Comparison of ENCODE assay signal across 17 cellular contexts in the genomic region with DNA sequence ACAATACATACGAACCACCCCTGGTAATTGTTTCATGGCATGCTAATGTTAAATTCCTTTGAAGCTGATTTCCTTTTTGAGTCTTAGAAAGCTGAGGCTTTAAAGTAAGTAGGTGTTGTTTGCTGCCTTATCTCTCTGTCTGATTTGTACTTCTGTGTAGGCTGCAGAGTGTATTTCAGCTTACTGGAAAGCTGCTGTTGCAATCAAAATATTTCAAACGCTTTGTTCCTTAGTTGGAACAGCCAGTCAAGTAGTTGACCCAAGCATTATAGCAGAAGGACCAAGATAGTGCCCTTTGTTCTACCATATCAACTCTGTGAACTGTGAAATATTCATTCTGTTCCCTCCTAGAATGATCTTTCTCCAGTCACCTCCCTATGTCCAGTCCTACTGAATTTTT. TPM values are rescaled to one million over a fixed set of nuclear protein-coding genes. Genes with fewer than 3 reads are reported as not detected.
A peak's percentile ranks its signal among the peaks of the same experiment; 100 is the strongest.
DNase-seq lines count a peak whose midpoint lies in the region; ATAC-seq, FAIRE-seq and TF ChIP-seq lines count a peak whose summit lies in the region.
"Had no signal": no experiment of that assay in that cellular context is flagged by ENCODE, and none has a peak within 500 bp of the region (broad histone marks: within the 10 kb centered on the region; RNA-seq: fewer than 3 reads in every experiment).

No MANE protein-coding gene starts in this region.

- no peaks in the 10 kb centered on the region for H4K20me1 ChIP-seq in KMS-11 (ENCODE audit: insufficient read depth)

- 7 to 22% (median 16%) methylated on average over 2 of the region's 2 CpGs for WGBS in small intestine, 3 donors

- TF ChIP-seq CTCF in KMS-11 (conservative IDR thresholded peaks at IDR 0.05; ENCODE audit: low read depth, low read length) (no peak), chondrocyte (IDR thresholded peaks at IDR 0.05) (no peak)

- CTCF ChIA-PET in naive thymus-derived CD4-positive, alpha-beta T cell (lab: Charles Lee): no interaction called here

- peaks cover 19% of the 10 kb centered on the region for H3K27me3 Mint-ChIP-seq in chondrocyte (ENCODE audit: low read depth)
- peaks cover 71% of the 10 kb centered on the region for H3K27me3 Mint-ChIP-seq in stimulated activated memory B cell treated with anti-CD40 and anti-IgM and Interleukin-4, amounts not matched to agents 10 μg/mL and 1 μg/mL and 100 μg/mL, for 72 hours
- H3K27me3 Mint-ChIP-seq in naive thymus-derived CD4-positive, alpha-beta T cell: peaks cover 26 to 63% (median 56%) of the 10 kb centered on the region in 5 donors

- H3K4me3 ChIP-seq in KMS-11 (IDR thresholded peaks at IDR 0.05; ENCODE audit: insufficient read depth, low read depth, low read length) (no peak overlapping the region), small intestine (ENCODE audit: low read depth in 1 of 2, low read length in 2 of 2) (no peak overlapping the region)
- H3K4me3 ChIP-seq in naive thymus-derived CD4-positive, alpha-beta T cell (ENCODE audit: low read length): no peak overlapping the region
- H3K4me3 ChIP-seq: GM23248, lower lobe of right lung, psoas muscle had no signal

- peaks cover 43% of the 10 kb centered on the region for H3K4me1 Mint-ChIP-seq in chondrocyte (ENCODE audit: low read depth)
- H3K4me1 Mint-ChIP-seq in stimulated activated memory B cell treated with anti-CD40 and anti-IgM and Interleukin-4, amounts not matched to agents 10 μg/mL and 1 μg/mL and 100 μg/mL, for 72 hours: peaks cover 17% of the 10 kb centered on the region
- peaks cover 8 to 38% (median 28%) of the 10 kb centered on the region in 7 donors for H3K4me1 Mint-ChIP-seq in naive thymus-derived CD4-positive, alpha-beta T cell

- H3K9me3 Mint-ChIP-seq in chondrocyte (ENCODE audit: low read depth): no peaks in the 10 kb centered on the region
- no peaks in the 10 kb centered on the region for H3K9me3 Mint-ChIP-seq in stimulated activated memory B cell treated with anti-CD40 and anti-IgM and Interleukin-4, amounts not matched to agents 10 μg/mL and 1 μg/mL and 100 μg/mL, for 72 hours
- peaks cover 0 to 1% (median 0%) of the 10 kb centered on the region in 11 donors for H3K9me3 Mint-ChIP-seq in naive thymus-derived CD4-positive, alpha-beta T cell
- H3K9me3 Mint-ChIP-seq: activated T-cell treated with anti-CD3 and anti-CD28 coated beads, Interleukin-2, amount 50 U/mL, for 72 hours had no signal

- intact Hi-C loops in naive thymus-derived CD4-positive, alpha-beta T cell (cut with micrococcal nuclease): no loop called here

- no peak overlapping the region for H3K4me3 Mint-ChIP-seq in chondrocyte (ENCODE audit: unreplicated experiment)
- no peak overlapping the region for H3K4me3 Mint-ChIP-seq in stimulated activated memory B cell treated with anti-CD40 and anti-IgM and Interleukin-4, amounts not matched to agents 10 μg/mL and 1 μg/mL and 100 μg/mL, for 72 hours
- H3K4me3 Mint-ChIP-seq in naive thymus-derived CD4-positive, alpha-beta T cell: peak overlapping the region in 1 of 10 donors; percentile 45
- H3K4me3 Mint-ChIP-seq: activated T-cell treated with anti-CD3 and anti-CD28 coated beads, Interleukin-2, amount 50 U/mL, for 72 hours had no signal

- H3K4me2 ChIP-seq in KMS-11: peak overlapping the region; percentile 25

- H3K27ac ChIP-seq in KMS-11 (no peak overlapping the region), small intestine (ENCODE audit: low read depth in 1 of 2, low read length in 1 of 2) (peak overlapping the region in 1 of 2 donors; percentile 41)
- no peak overlapping the region for H3K27ac ChIP-seq in naive thymus-derived CD4-positive, alpha-beta T cell (ENCODE audit: low read depth, low read length)
- H3K27ac ChIP-seq: C4-2B, GM23248, lower lobe of right lung, psoas muscle had no signal

- FAIRE-seq in islet of Langerhans (lab: Jason Lieb, UNC) (peak; percentile 64), small intestine (lab: Jason Lieb, UNC) (no peak)

- H3K79me2 ChIP-seq in KMS-11 (ENCODE audit: insufficient read depth, low read depth): peaks cover 73% of the 10 kb centered on the region

- H3K9ac ChIP-seq in KMS-11: no peak overlapping the region
- H3K9ac ChIP-seq: GM23248 had no signal

- DNase-seq in chondrocyte (ENCODE audit: low spot score) (no peak), small intestine (peak; percentile 61), NCI-H1105 (lab: John Stamatoyannopoulos, UW) (no peak)
- no peak for DNase-seq in activated CD4-positive, CD25-positive, alpha-beta regulatory T cell (lab: John Stamatoyannopoulos, UW)
- DNase-seq in naive thymus-derived CD4-positive, alpha-beta T cell: no peak
- DNase-seq: activated CD4-positive, CD25-positive, alpha-beta regulatory T cell treated with anti-CD3 and anti-CD28 coated beads, Interleukin-2, amount 50 U/mL, for 72 hours; activated T-cell treated with anti-CD3 and anti-CD28 coated beads, Interleukin-2, amount 50 U/mL, for 72 hours; GM23248; lower lobe of right lung; MV-4-11; psoas muscle; stimulated activated CD4-positive, alpha-beta T cell treated with anti-CD3 and anti-CD28 coated beads, Interleukin-4, amount 100 ng/mL, for 4 hours; stimulated activated naive CD4-positive, alpha-beta T cell treated with Interleukin-2 at 50 U/mL for 16 hours had no signal

- ATAC-seq in stimulated activated memory B cell treated with anti-CD40 and anti-IgM and Interleukin-4, amounts not matched to agents 10 μg/mL and 1 μg/mL and 100 μg/mL, for 72 hours: no peak
- no peak for ATAC-seq in naive thymus-derived CD4-positive, alpha-beta T cell
- ATAC-seq: activated T-cell treated with anti-CD3 and anti-CD28 coated beads, Interleukin-2, amount 50 U/mL, for 72 hours had no signal

- no peaks in the 10 kb centered on the region for H3K36me3 Mint-ChIP-seq in chondrocyte (ENCODE audit: low read depth)
- H3K36me3 Mint-ChIP-seq in stimulated activated memory B cell treated with anti-CD40 and anti-IgM and Interleukin-4, amounts not matched to agents 10 μg/mL and 1 μg/mL and 100 μg/mL, for 72 hours: no peaks in the 10 kb centered on the region
- H3K36me3 Mint-ChIP-seq in naive thymus-derived CD4-positive, alpha-beta T cell: peaks cover 0 to 3% (median 0%) of the 10 kb centered on the region in 5 donors

- no peak overlapping the region for H2AFZ ChIP-seq in KMS-11 (ENCODE audit: low read depth)
- H2AFZ ChIP-seq: GM23248 had no signal

- peak overlapping the region; percentile 54 for H3K27ac Mint-ChIP-seq in chondrocyte (ENCODE audit: unreplicated experiment)
- no peak overlapping the region for H3K27ac Mint-ChIP-seq in stimulated activated memory B cell treated with anti-CD40 and anti-IgM and Interleukin-4, amounts not matched to agents 10 μg/mL and 1 μg/mL and 100 μg/mL, for 72 hours
- no peak overlapping the region for H3K27ac Mint-ChIP-seq in naive thymus-derived CD4-positive, alpha-beta T cell
- H3K27ac Mint-ChIP-seq: activated T-cell treated with anti-CD3 and anti-CD28 coated beads, Interleukin-2, amount 50 U/mL, for 72 hours had no signal

- H3K9me3 ChIP-seq in small intestine (ENCODE audit: control insufficient read depth, low read depth): no peaks in the 10 kb centered on the region
- H3K9me3 ChIP-seq in naive thymus-derived CD4-positive, alpha-beta T cell (ENCODE audit: control insufficient read depth in 2 of 3, low read length in 3 of 3): no peaks in the 10 kb centered on the region
- H3K9me3 ChIP-seq: lower lobe of right lung, psoas muscle had no signal

- H3K4me1 ChIP-seq in KMS-11 (ENCODE audit: low read depth, poor library complexity, severe bottlenecking) (peaks cover 84% of the 10 kb centered on the region), small intestine (ENCODE audit: control insufficient read depth in 2 of 2, insufficient read depth in 1 of 2, low read depth in 1 of 2, low read length in 1 of 2) (peaks cover 0 to 5% of the 10 kb centered on the region in 2 donors)
- H3K4me1 ChIP-seq in naive thymus-derived CD4-positive, alpha-beta T cell (ENCODE audit: control insufficient read depth in 2 of 2, insufficient read depth in 2 of 2, low read length in 2 of 2): no peaks in the 10 kb centered on the region
- H3K4me1 ChIP-seq: psoas muscle had no signal

- POLR2A ChIA-PET in naive thymus-derived CD4-positive, alpha-beta T cell (lab: Charles Lee): no interaction called here

- H3K27me3 ChIP-seq in KMS-11 (ENCODE audit: insufficient read depth, low read depth): no peaks in the 10 kb centered on the region
- H3K27me3 ChIP-seq in small intestine (ENCODE audit: control insufficient read depth in 2 of 2, insufficient read depth in 2 of 2, low read length in 2 of 2): peaks cover 0 to 5% of the 10 kb centered on the region in 2 donors
- H3K27me3 ChIP-seq in naive thymus-derived CD4-positive, alpha-beta T cell (ENCODE audit: control insufficient read depth in 2 of 2, insufficient read depth in 2 of 2, low read length in 2 of 2): peaks cover 0 to 12% of the 10 kb centered on the region in 2 donors

- H3K36me3 ChIP-seq in KMS-11 (ENCODE audit: insufficient read depth) (no peaks in the 10 kb centered on the region), small intestine (ENCODE audit: control insufficient read depth in 2 of 2, insufficient read depth in 2 of 2, low read length in 2 of 2) (no peaks in the 10 kb centered on the region)
- no peaks in the 10 kb centered on the region for H3K36me3 ChIP-seq in naive thymus-derived CD4-positive, alpha-beta T cell (ENCODE audit: control insufficient read depth in 2 of 3, insufficient read depth in 3 of 3, low read length in 3 of 3)
- H3K36me3 ChIP-seq: lower lobe of right lung had no signal

RNA-seq across cellular contexts. Expression of gene PKP2, which starts 3.1 kb away (rescaled TPM):
- 2.1 to 5.8 TPM (median 5.3 TPM) in 3 replicates for total RNA-seq in chondrocyte
- 10 to 100 TPM; 12.7 to 34.7 (median 14.3) TPM for polyA plus RNA-seq in small intestine
- total RNA-seq in naive thymus-derived CD4-positive, alpha-beta T cell: under 1 TPM in 4 of 5 experiments, not detected in 1; 0.16 to 0.95 (median 0.63) TPM
- 1 to 10 TPM; 1.4 to 2.0 TPM for polyA plus RNA-seq in naive thymus-derived CD4-positive, alpha-beta T cell
